In the genomic region with DNA sequence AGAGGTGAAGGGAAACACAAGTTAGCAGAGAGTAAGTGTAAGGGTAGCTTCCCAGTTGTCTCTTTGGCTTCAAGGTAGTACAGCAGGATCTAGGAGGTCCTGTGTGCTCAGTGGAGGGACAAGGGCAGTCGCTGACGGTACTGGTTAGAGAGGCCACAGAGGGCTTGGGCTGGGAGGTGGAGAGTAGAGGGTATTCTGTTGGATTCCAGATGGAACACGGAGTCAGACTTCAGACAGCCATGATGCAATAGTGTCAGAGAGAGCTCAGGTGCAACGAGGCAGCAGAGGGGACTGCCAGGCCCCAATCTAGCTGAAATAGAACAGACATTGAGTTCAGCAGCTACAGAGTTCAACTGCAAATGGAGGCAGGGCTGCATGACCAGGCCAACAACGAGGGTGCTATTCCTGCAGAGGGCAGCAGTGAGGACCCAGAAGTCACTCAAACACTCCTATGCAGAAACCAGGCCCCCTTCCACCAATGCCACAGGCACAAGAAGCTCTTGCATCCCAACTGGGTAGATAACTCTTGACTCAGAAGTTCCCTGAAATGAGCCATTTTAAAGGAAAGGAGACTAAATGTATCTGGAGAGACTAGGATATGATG, we compare ENCODE assay signal across 10 cellular contexts.
DNase-seq lines count a peak whose midpoint lies in the region; ATAC-seq, FAIRE-seq and TF ChIP-seq lines count a peak whose summit lies in the region.
"Had no signal": no experiment of that assay in that cellular context is flagged by ENCODE, and none has a peak within 500 bp of the region (broad histone marks: within the 10 kb centered on the region; RNA-seq: fewer than 3 reads in every experiment).

No MANE protein-coding gene starts in this region.

- no peak overlapping the region for H2BK20ac ChIP-seq in H1 (ENCODE audit: low read length)

- H4K91ac ChIP-seq in H1 (replicated peaks; ENCODE audit: insufficient read length, low read length): no peak overlapping the region

- no peak for TF ChIP-seq EP300 in H1 (IDR thresholded peaks at IDR 0.05; ENCODE audit: borderline replicate concordance in 1 of 2, low read depth in 2 of 2, low read length in 2 of 2)

- H3K36me3 Mint-ChIP-seq in activated naive CD4-positive, alpha-beta T cell treated with anti-CD3 and anti-CD28 coated beads, Interleukin-2, amount 10 ng/mL, durations not matched to agents 7 days and 5 days: no peaks in the 10 kb centered on the region

- H2AK5ac ChIP-seq in H1 (ENCODE audit: low read depth, low read length): no peak overlapping the region

- no peak overlapping the region for H3K23ac ChIP-seq in H1 (ENCODE audit: insufficient read length)

- no peak overlapping the region for H2BK120ac ChIP-seq in H1 (replicated peaks; ENCODE audit: low read depth, low read length)

- no peak overlapping the region for H3K18ac ChIP-seq in H1 (ENCODE audit: extremely low read depth, low read length)

- CTCF ChIA-PET in BJ (lab: Yijun Ruan, JAX): no interaction called here
- CTCF ChIA-PET in H1 (lab: Charles Lee; ENCODE audit: partially characterized antibody): interaction anchor here (0.6 to 3.2 kb wide), 52 partner anchors 10 to 915 kb away, joined by 3 to 31 read pairs (median 4); no protein-coding TSS in a partner anchor
- CTCF ChIA-PET in activated naive CD4-positive, alpha-beta T cell treated with anti-CD3 and anti-CD28 coated beads, Interleukin-2, amount 10 ng/mL, durations not matched to agents 7 days and 5 days (lab: Charles Lee): no interaction called here

- TF ChIP-seq POLR2A in H1 (IDR thresholded peaks at IDR 0.05; ENCODE audit: control extremely low read depth in 1 of 2, low read depth in 2 of 2, low read length in 2 of 2): no peak

- H4K20me1 ChIP-seq in H1 (replicated peaks in 1 of 2; ENCODE audit: control insufficient read depth in 1 of 2, insufficient read depth in 2 of 2, low read length in 2 of 2): no peaks in the 10 kb centered on the region

- no peak overlapping the region for H2BK5ac ChIP-seq in H1 (ENCODE audit: low read depth, low read length)

- no peaks in the 10 kb centered on the region for H3K27me3 Mint-ChIP-seq in activated naive CD4-positive, alpha-beta T cell treated with anti-CD3 and anti-CD28 coated beads, Interleukin-2, amount 10 ng/mL, durations not matched to agents 7 days and 5 days

- no peak overlapping the region for H2BK15ac ChIP-seq in H1 (ENCODE audit: low read length)

- H3K4me3 ChIP-seq in BJ (ENCODE audit: low read depth, low read length): no peak overlapping the region
- no peak overlapping the region for H3K4me3 ChIP-seq in HL-60 (replicated peaks; ENCODE audit: insufficient read depth, low read length)
- no peak overlapping the region for H3K4me3 ChIP-seq in H1 (ENCODE audit: extremely low read depth in 1 of 4, insufficient read depth in 2 of 4, low read depth in 3 of 4, low read length in 4 of 4)

- no peak overlapping the region for H2BK12ac ChIP-seq in H1 (ENCODE audit: low read depth, low read length)

- H3K4me3 Mint-ChIP-seq in activated naive CD4-positive, alpha-beta T cell treated with anti-CD3 and anti-CD28 coated beads, Interleukin-2, amount 10 ng/mL, durations not matched to agents 7 days and 5 days: no peak overlapping the region

- peak; percentile 73 for ATAC-seq in GM18909 (IDR thresholded peaks at IDR 0.05; ENCODE audit: poor library complexity, unreplicated experiment)

- H3K9me3 Mint-ChIP-seq in activated naive CD4-positive, alpha-beta T cell treated with anti-CD3 and anti-CD28 coated beads, Interleukin-2, amount 10 ng/mL, durations not matched to agents 7 days and 5 days: peaks cover 2% of the 10 kb centered on the region

- TF ChIP-seq CTCF in BJ (IDR thresholded peaks at IDR 0.05; ENCODE audit: insufficient read depth, low read depth, low read length) (0 out of 2 replicates have a peak, but pooled peaks have one; percentile 6), HL-60 (IDR thresholded peaks at IDR 0.05; ENCODE audit: insufficient read depth, low read length) (peak; percentile 10), H1 (IDR thresholded peaks at IDR 0.05; ENCODE audit: control extremely low read depth in 1 of 3, insufficient read depth in 1 of 3, low read depth in 1 of 3, low read length in 3 of 3) (peak; percentile 68 to 92 (median 83))

- H4K8ac ChIP-seq in H1 (ENCODE audit: extremely low read depth, insufficient read depth, low read length): peak overlapping the region; percentile 63; the same call in 1 of the 2 replicates

- no peaks in the 10 kb centered on the region for H3K79me2 ChIP-seq in H1 (ENCODE audit: control insufficient read depth in 1 of 2, insufficient read depth in 2 of 2, low read length in 2 of 2)

- 64% methylated on average over 5 of the region's 5 CpGs; no CpG with 5 or more reads in 1 of the 2 experiments for WGBS in H1 (ENCODE audit: extremely low coverage in 1 of 2, insufficient coverage in 1 of 2, insufficient read length in 1 of 2, insufficient replicate concordance in 2 of 2, low coverage in 1 of 2, low lambda C conversion rate in 2 of 2, missing lambda C conversion rate in 1 of 2), 2 experiments

- TF ChIP-seq RAD21 in H1 (IDR thresholded peaks at IDR 0.05 in 1 of 2, conservative IDR thresholded peaks at IDR 0.05 in 1 of 2; ENCODE audit: low read depth in 2 of 2, low read length in 2 of 2): peak; percentile 65 to 74

- peak overlapping the region; percentile 97 for H2AFZ ChIP-seq in H1 (ENCODE audit: low read length)

- peak; percentile 48 for FAIRE-seq in H1 (lab: Jason Lieb, UNC)

- H3K79me1 ChIP-seq in H1 (ENCODE audit: low read depth, low read length): no peaks in the 10 kb centered on the region

- H3K27ac Mint-ChIP-seq in activated naive CD4-positive, alpha-beta T cell treated with anti-CD3 and anti-CD28 coated beads, Interleukin-2, amount 10 ng/mL, durations not matched to agents 7 days and 5 days: no peak overlapping the region

- no peak overlapping the region for H3K4me2 ChIP-seq in H1 (ENCODE audit: insufficient read depth in 1 of 2, low read depth in 2 of 2, low read length in 2 of 2)

- POLR2A ChIA-PET in BJ (lab: Charles Lee) (no interaction called here), H1 (lab: Charles Lee; ENCODE audit: partially characterized antibody) (no interaction called here)

- no peaks in the 10 kb centered on the region for H3K4me1 ChIP-seq in H1 (replicated peaks in 1 of 4; ENCODE audit: control insufficient read depth in 3 of 4, insufficient read depth in 4 of 4, low read length in 3 of 4)

- H3K9ac ChIP-seq in H1 (replicated peaks in 1 of 4; ENCODE audit: extremely low read depth in 1 of 4, low read depth in 3 of 4, low read length in 3 of 4): no peak overlapping the region

- H3K23me2 ChIP-seq in H1 (ENCODE audit: low read depth, low read length): no peaks in the 10 kb centered on the region

- DNase-seq in BJ (ENCODE audit: low read depth): no peak
- DNase-seq in HL-60 (ENCODE audit: low read depth in 1 of 2, low spot score in 1 of 2): no peak
- DNase-seq in H1 (ENCODE audit: low read depth in 1 of 2, low spot score in 2 of 2): peak; percentile 43 to 78
- DNase-seq in NCI-H510A (lab: John Stamatoyannopoulos, UW): no peak
- no peak for DNase-seq in NOMO-1 (lab: John Stamatoyannopoulos, UW; ENCODE audit: unreplicated experiment in 2 of 2)
- no peak for DNase-seq in NCI-H2196 (lab: John Stamatoyannopoulos, UW; ENCODE audit: unreplicated experiment)
- DNase-seq in activated naive CD4-positive, alpha-beta T cell treated with anti-CD3 and anti-CD28 coated beads, Interleukin-2, amount 10 ng/mL, durations not matched to agents 7 days and 5 days: no peak
- DNase-seq: activated T-cell treated with anti-CD3 and anti-CD28 coated beads, Interleukin-2, amount 50 U/mL, for 1 hour; NCI-H1417 treated with DMSO at 0.1 percent for 48 hours had no signal

- no peaks in the 10 kb centered on the region for H3K9me3 ChIP-seq in H1 (ENCODE audit: insufficient read depth in 2 of 2, low read depth in 1 of 2, low read length in 1 of 2)

- no peak overlapping the region for H3K14ac ChIP-seq in H1 (ENCODE audit: insufficient read length)

- no peaks in the 10 kb centered on the region for H3K27me3 ChIP-seq in BJ (ENCODE audit: control insufficient read depth, insufficient read depth, low read length)
- H3K27me3 ChIP-seq in HL-60 (ENCODE audit: insufficient read depth, poor library complexity, severe bottlenecking): no peaks in the 10 kb centered on the region
- no peaks in the 10 kb centered on the region for H3K27me3 ChIP-seq in H1 (replicated peaks in 1 of 4; ENCODE audit: control insufficient read depth in 3 of 4, extremely low read depth in 1 of 4, insufficient read depth in 3 of 4, low read length in 3 of 4)

- no peak overlapping the region for H3K56ac ChIP-seq in H1 (replicated peaks; ENCODE audit: insufficient read length, low read depth, low read length)

- H3K4me1 Mint-ChIP-seq in activated naive CD4-positive, alpha-beta T cell treated with anti-CD3 and anti-CD28 coated beads, Interleukin-2, amount 10 ng/mL, durations not matched to agents 7 days and 5 days: no peaks in the 10 kb centered on the region

- peak overlapping the region; percentile 25 for H4K5ac ChIP-seq in H1 (ENCODE audit: insufficient read length, low read depth, low read length)

- H3K4ac ChIP-seq in H1 (replicated peaks; ENCODE audit: insufficient read length, low read depth, low read length): no peak overlapping the region

- no peaks in the 10 kb centered on the region for H3K36me3 ChIP-seq in BJ (ENCODE audit: control insufficient read depth, insufficient read depth, low read length)
- no peaks in the 10 kb centered on the region for H3K36me3 ChIP-seq in H1 (ENCODE audit: control insufficient read depth in 2 of 4, insufficient read depth in 4 of 4, low read length in 3 of 4)

- H3K27ac ChIP-seq in HL-60 (replicated peaks): no peak overlapping the region
- no peak overlapping the region for H3K27ac ChIP-seq in H1 (ENCODE audit: low read depth, low read length)

TF ChIP-seq in H1, 55 proteins besides CTCF, POLR2A, EP300 and RAD21 (continues in another document):
- TF ChIP-seq SP1 (IDR thresholded peaks at IDR 0.05; ENCODE audit: low read depth, low read length): no peak
- no peak for TF ChIP-seq POU5F1 (IDR thresholded peaks at IDR 0.05; ENCODE audit: low read depth, low read length)
- TF ChIP-seq, protein P1, sequence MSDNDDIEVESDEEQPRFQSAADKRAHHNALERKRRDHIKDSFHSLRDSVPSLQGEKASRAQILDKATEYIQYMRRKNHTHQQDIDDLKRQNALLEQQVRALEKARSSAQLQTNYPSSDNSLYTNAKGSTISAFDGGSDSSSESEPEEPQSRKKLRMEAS (IDR thresholded peaks at IDR 0.05): 0 out of 2 replicates have a peak, but pooled peaks have one; percentile 13
- no peak for TF ChIP-seq SUZ12 (IDR thresholded peaks at IDR 0.05; ENCODE audit: low read length)
- no peak for TF ChIP-seq SP4 (IDR thresholded peaks at IDR 0.05; ENCODE audit: low read length)
- TF ChIP-seq TEAD4 (IDR thresholded peaks at IDR 0.05; ENCODE audit: low read depth, low read length): 0 out of 2 replicates have a peak, but pooled peaks have one; percentile 15
- peak; percentile 48; the same call in 1 of the 2 replicates for TF ChIP-seq YY1 (IDR thresholded peaks at IDR 0.05; ENCODE audit: low read depth, low read length)

Comparison
In these comparisons a context has a peak if more than half of its experiments do, and no peak if none do; other contexts are left out.
1. DNase-seq: peak in H1 (2 of 2); none in BJ (single experiment), HL-60 (0 of 2), NCI-H510A (single experiment), NOMO-1 (0 of 2), NCI-H2196 (single experiment) and activated naive CD4-positive, alpha-beta T cell treated with anti-CD3 and anti-CD28 coated beads, Interleukin-2, amount 10 ng/mL, durations not matched to agents 7 days and 5 days (single experiment).
2. CTCF ChIP-seq: peak in every context shown above with its lines; median percentile 83 in H1; 10 in HL-60; 6 in BJ.